ENCODE assay signal across 12 cellular contexts in the genomic region with DNA sequence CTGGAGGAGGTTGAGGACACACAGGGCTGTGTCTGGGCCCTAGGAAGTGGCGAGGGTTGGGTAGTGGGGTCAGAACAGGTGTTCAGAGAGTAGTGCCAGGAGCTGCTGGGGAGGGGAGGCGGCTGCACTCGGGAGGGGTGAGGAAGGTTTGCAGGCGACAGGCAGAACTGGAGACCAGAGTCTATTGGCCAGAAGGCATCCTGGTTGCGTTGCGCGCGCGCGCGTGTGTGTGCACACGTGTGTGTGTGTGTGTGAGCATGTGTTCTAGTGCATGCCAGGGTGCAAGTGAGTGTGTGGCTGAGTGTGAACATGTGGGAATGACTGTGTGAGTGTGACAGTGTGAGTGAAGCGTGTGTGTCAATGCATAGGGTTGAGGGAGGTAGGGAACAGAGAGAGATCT.
DNase-seq lines count a peak whose midpoint lies in the region; ATAC-seq, FAIRE-seq and TF ChIP-seq lines count a peak whose summit lies in the region.
"Had no signal": no experiment of that assay in that cellular context is flagged by ENCODE, and none has a peak within 500 bp of the region (broad histone marks: within the 10 kb centered on the region; RNA-seq: fewer than 3 reads in every experiment).

No MANE protein-coding gene starts in this region.

- no peak overlapping the region for H3K23ac ChIP-seq in H9 (ENCODE audit: insufficient read length, low read depth, low read length)

- no peak overlapping the region for H2BK5ac ChIP-seq in H9 (ENCODE audit: insufficient read length, low read length)

- peak overlapping the region; percentile 69 for H3K18ac ChIP-seq in H9 (ENCODE audit: insufficient read length, low read depth, low read length)

- POLR2A ChIA-PET in naive thymus-derived CD4-positive, alpha-beta T cell (lab: Charles Lee), result no interaction called here

- DNase-seq in H9 (no peak), NCI-H69 (lab: John Stamatoyannopoulos, UW) (peak; percentile 32), left colon (no peak), urothelium cell line (ENCODE audit: low spot score) (no peak), nucleus accumbens (lab: John Stamatoyannopoulos, UW) (no peak)
- no peak for DNase-seq in activated naive CD4-positive, alpha-beta T cell treated with anti-CD3 and anti-CD28 coated beads for 36 hours
- DNase-seq in naive thymus-derived CD4-positive, alpha-beta T cell, result no peak
- DNase-seq: Caco-2; CD8-positive, alpha-beta memory T cell; GF-D8 had no signal

- H3K4me1 Mint-ChIP-seq in H9, result peaks cover 5 to 7% of the 10 kb centered on the region in 2 experiments
- no peaks in the 10 kb centered on the region for H3K4me1 Mint-ChIP-seq in activated naive CD4-positive, alpha-beta T cell treated with anti-CD3 and anti-CD28 coated beads for 36 hours (ENCODE audit: low read depth)
- peaks cover 0 to 7% (median 0%) of the 10 kb centered on the region in 7 donors for H3K4me1 Mint-ChIP-seq in naive thymus-derived CD4-positive, alpha-beta T cell
- H3K4me1 Mint-ChIP-seq: CD8-positive, alpha-beta memory T cell had no signal

- H3K23me2 ChIP-seq in H9 (ENCODE audit: insufficient read length, low read depth, low read length, poor library complexity, severe bottlenecking), result no peaks in the 10 kb centered on the region

- peak; percentile 12 for ATAC-seq in left colon
- no peak for ATAC-seq in naive thymus-derived CD4-positive, alpha-beta T cell

- no peak overlapping the region for H3K14ac ChIP-seq in H9 (ENCODE audit: insufficient read depth, low read length)

- peaks cover 90% of the 10 kb centered on the region for H3K27me3 Mint-ChIP-seq in H9 (ENCODE audit: low read depth)
- H3K27me3 Mint-ChIP-seq in activated naive CD4-positive, alpha-beta T cell treated with anti-CD3 and anti-CD28 coated beads for 36 hours (ENCODE audit: low read depth), result no peaks in the 10 kb centered on the region
- peaks cover 0 to 24% (median 6%) of the 10 kb centered on the region in 5 donors for H3K27me3 Mint-ChIP-seq in naive thymus-derived CD4-positive, alpha-beta T cell

- CTCF ChIA-PET in activated naive CD4-positive, alpha-beta T cell treated with anti-CD3 and anti-CD28 coated beads for 36 hours (lab: Charles Lee), result no interaction called here
- CTCF ChIA-PET in naive thymus-derived CD4-positive, alpha-beta T cell (lab: Charles Lee), result no interaction called here

- H3K79me2 ChIP-seq in H9 (ENCODE audit: insufficient read depth, low read length), result no peaks in the 10 kb centered on the region

- no peak overlapping the region for H2AFZ ChIP-seq in H9 (ENCODE audit: low read length)

- no peak overlapping the region for H3K4me3 ChIP-seq in naive thymus-derived CD4-positive, alpha-beta T cell (ENCODE audit: low read length)

- no peak for TF ChIP-seq CTCF in H9 (conservative IDR thresholded peaks at IDR 0.05)

- H3K4me2 ChIP-seq in H9 (ENCODE audit: insufficient read depth, insufficient read length, low read length), result no peak overlapping the region

- H4K91ac ChIP-seq in H9 (ENCODE audit: insufficient read length, low read depth, low read length), result no peak overlapping the region

- no peak overlapping the region for H3K4ac ChIP-seq in H9 (ENCODE audit: low read depth, low read length)

- H3K56ac ChIP-seq in H9 (ENCODE audit: insufficient read length, low read depth, low read length), result no peak overlapping the region

- H3K27me3 ChIP-seq in H9 (ENCODE audit: insufficient read depth, low read length), result no peaks in the 10 kb centered on the region; the same call in 1 of the 2 replicates
- no peaks in the 10 kb centered on the region for H3K27me3 ChIP-seq in naive thymus-derived CD4-positive, alpha-beta T cell (ENCODE audit: control insufficient read depth in 2 of 2, insufficient read depth in 2 of 2, low read length in 2 of 2)

- no peak overlapping the region for H2BK20ac ChIP-seq in H9 (ENCODE audit: low read depth, low read length, poor library complexity, severe bottlenecking)

- no peaks in the 10 kb centered on the region for H3K4me1 ChIP-seq in H9 (ENCODE audit: insufficient read depth, low read length)
- H3K4me1 ChIP-seq in naive thymus-derived CD4-positive, alpha-beta T cell (ENCODE audit: control insufficient read depth in 2 of 2, insufficient read depth in 2 of 2, low read length in 2 of 2), result no peaks in the 10 kb centered on the region
- H3K4me1 ChIP-seq: Caco-2 had no signal

- intact Hi-C loops in left colon (cut with DNase I, micrococcal nuclease), result no loop called here
- intact Hi-C loops in activated naive CD4-positive, alpha-beta T cell treated with anti-CD3 and anti-CD28 coated beads for 36 hours (cut with micrococcal nuclease), result no loop called here
- intact Hi-C loops in naive thymus-derived CD4-positive, alpha-beta T cell (cut with micrococcal nuclease), result no loop called here

- no peak overlapping the region for H3K9ac ChIP-seq in H9 (ENCODE audit: extremely low read depth, insufficient read length, low read length)

- H2BK12ac ChIP-seq in H9 (ENCODE audit: insufficient read length, low read depth, low read length), result no peak overlapping the region

- no peaks in the 10 kb centered on the region for H3K36me3 ChIP-seq in naive thymus-derived CD4-positive, alpha-beta T cell (ENCODE audit: control insufficient read depth in 2 of 3, insufficient read depth in 3 of 3, low read length in 3 of 3)

- no peak overlapping the region for H4K5ac ChIP-seq in H9 (ENCODE audit: insufficient read length, low read depth, low read length)

- no peak overlapping the region for H2AK5ac ChIP-seq in H9 (ENCODE audit: insufficient read length, low read length)

- H3K9me3 Mint-ChIP-seq in H9, result no peaks in the 10 kb centered on the region; a peak in 1 of 5 replicates
- no peaks in the 10 kb centered on the region for H3K9me3 Mint-ChIP-seq in activated naive CD4-positive, alpha-beta T cell treated with anti-CD3 and anti-CD28 coated beads for 36 hours
- peaks cover 0 to 3% (median 0%) of the 10 kb centered on the region in 11 donors for H3K9me3 Mint-ChIP-seq in naive thymus-derived CD4-positive, alpha-beta T cell
- H3K9me3 Mint-ChIP-seq: CD8-positive, alpha-beta memory T cell had no signal

- no peaks in the 10 kb centered on the region for H4K20me1 ChIP-seq in H9 (ENCODE audit: control insufficient read depth, insufficient read depth, insufficient read length)

- H3K36me3 Mint-ChIP-seq in H9 (ENCODE audit: insufficient read depth in 1 of 3, low read depth in 3 of 3), result no peaks in the 10 kb centered on the region
- H3K36me3 Mint-ChIP-seq in activated naive CD4-positive, alpha-beta T cell treated with anti-CD3 and anti-CD28 coated beads for 36 hours (ENCODE audit: low read depth), result no peaks in the 10 kb centered on the region
- H3K36me3 Mint-ChIP-seq in naive thymus-derived CD4-positive, alpha-beta T cell, result no peaks in the 10 kb centered on the region
- H3K36me3 Mint-ChIP-seq: CD8-positive, alpha-beta memory T cell had no signal

- no peaks in the 10 kb centered on the region for H3K9me3 ChIP-seq in H9 (ENCODE audit: control insufficient read depth, low read depth, low read length)
- no peaks in the 10 kb centered on the region for H3K9me3 ChIP-seq in naive thymus-derived CD4-positive, alpha-beta T cell (ENCODE audit: control insufficient read depth in 2 of 3, low read length in 3 of 3)
- H3K9me3 ChIP-seq: Caco-2 had no signal

- H3K27ac Mint-ChIP-seq in H9, result no peak overlapping the region
- H3K27ac Mint-ChIP-seq in activated naive CD4-positive, alpha-beta T cell treated with anti-CD3 and anti-CD28 coated beads for 36 hours, result no peak overlapping the region
- no peak overlapping the region for H3K27ac Mint-ChIP-seq in naive thymus-derived CD4-positive, alpha-beta T cell

- FAIRE-seq in urothelium cell line (lab: Jason Lieb, UNC), result peak; percentile 32
- FAIRE-seq: GM19239, H54 had no signal

- no peak overlapping the region for H3K4me3 Mint-ChIP-seq in H9
- H3K4me3 Mint-ChIP-seq in activated naive CD4-positive, alpha-beta T cell treated with anti-CD3 and anti-CD28 coated beads for 36 hours, result no peak overlapping the region
- no peak overlapping the region for H3K4me3 Mint-ChIP-seq in naive thymus-derived CD4-positive, alpha-beta T cell
- H3K4me3 Mint-ChIP-seq: CD8-positive, alpha-beta memory T cell had no signal

- no peak overlapping the region for H2BK15ac ChIP-seq in H9 (ENCODE audit: low read depth, low read length)

- WGBS in H9 (ENCODE audit: extremely low coverage, insufficient read length, low lambda C conversion rate), result no CpG with 5 or more reads among the region's 13 CpGs

- no peak overlapping the region for H3T11ph ChIP-seq in H9 (ENCODE audit: low read length)

- no peaks in the 10 kb centered on the region for H3K79me1 ChIP-seq in H9 (ENCODE audit: insufficient read depth, low read depth, low read length, poor library complexity, severe bottlenecking)

- H3K27ac ChIP-seq in H9 (ENCODE audit: insufficient read length, low read depth, low read length), result no peak overlapping the region
- no peak overlapping the region for H3K27ac ChIP-seq in naive thymus-derived CD4-positive, alpha-beta T cell (ENCODE audit: low read depth, low read length)

- no peak overlapping the region for H4K8ac ChIP-seq in H9 (replicated peaks; ENCODE audit: insufficient read length, low read depth, low read length)

- no peak overlapping the region for H2BK120ac ChIP-seq in H9 (ENCODE audit: low read depth, low read length, poor library complexity, severe bottlenecking)
